Comparison of ENCODE assay signal across 10 cellular contexts in genomic region chr14:106679776-106680175, GRCh38.
"Had no signal": no experiment of that assay in that cellular context is flagged by ENCODE, and none has a peak within 500 bp of the region (broad histone marks: within the 10 kb centered on the region; RNA-seq: fewer than 3 reads in every experiment).

No MANE protein-coding gene starts in this region.

- H3K36me3 ChIP-seq: HAP-1 had no signal

- H2AFZ ChIP-seq: GM23248 had no signal

- H3K4me3 ChIP-seq: GM23248, HAP-1 had no signal

- ATAC-seq: HCT116, HepG2 had no signal

- H3K9ac ChIP-seq: GM23248 had no signal

- H3K27ac Mint-ChIP-seq: HFFc6, IgD-negative memory B cell had no signal

- DNase-seq: GM23248, GOT3, H7, HFFc6, KBM-7 had no signal

- H3K36me3 Mint-ChIP-seq: IgD-negative memory B cell had no signal

- H3K4me1 ChIP-seq: HAP-1 had no signal

- H3K27ac ChIP-seq: GM23248, HL-60 had no signal

- H3K4me3 Mint-ChIP-seq: HFFc6 had no signal

- H3K9me3 ChIP-seq: HAP-1 had no signal
